15 cellular contexts compared by ENCODE assay signal in genomic region chr1:198901280-198901679, GRCh38.
DNase-seq lines count a peak whose midpoint lies in the region; ATAC-seq and TF ChIP-seq lines count a peak whose summit lies in the region.
"Had no signal": no experiment of that assay in that cellular context is flagged by ENCODE, and none has a peak within 500 bp of the region (broad histone marks: within the 10 kb centered on the region; RNA-seq: fewer than 3 reads in every experiment).

No MANE protein-coding gene starts in this region.

- peaks cover 31% of the 10 kb centered on the region for H3K4me1 Mint-ChIP-seq in activated CD4-positive, alpha-beta T cell treated with anti-CD3 and anti-CD28 coated beads, Interleukin-2, amount 10 ng/mL, durations not matched to agents 7 days and 5 days

- peaks cover 52% of the 10 kb centered on the region for H3K36me3 Mint-ChIP-seq in activated CD4-positive, alpha-beta T cell treated with anti-CD3 and anti-CD28 coated beads, Interleukin-2, amount 10 ng/mL, durations not matched to agents 7 days and 5 days (ENCODE audit: low read depth)

- DNase-seq in UCSD-AML1 (lab: John Stamatoyannopoulos, UW; ENCODE audit: unreplicated experiment) (peak; percentile 2), medulla oblongata (ENCODE audit: extremely low spot score) (peak; percentile 70), coronary artery (ENCODE audit: low spot score) (no peak)
- no peak for DNase-seq in activated CD4-positive, alpha-beta T cell treated with anti-CD3 and anti-CD28 coated beads, Interleukin-2, amount 10 ng/mL, durations not matched to agents 7 days and 5 days
- DNase-seq: DMS 273 treated with DMSO at 0.1 percent for 48 hours, HCEC 1CT, NCI-H146, NCI-H2107, NCI-H510A treated with DMSO at 0.1 percent for 48 hours, Peyer's patch, Right ventricle myocardium superior had no signal

- peaks cover 85% of the 10 kb centered on the region for H3K4me1 ChIP-seq in KMS-11 (ENCODE audit: low read depth, poor library complexity, severe bottlenecking)
- H3K4me1 ChIP-seq: Peyer's patch had no signal

- CTCF ChIA-PET in activated CD4-positive, alpha-beta T cell treated with anti-CD3 and anti-CD28 coated beads, Interleukin-2, amount 10 ng/mL, durations not matched to agents 7 days and 5 days (lab: Charles Lee): interaction anchor here (1.0 to 1.3 kb wide), 2 partner anchors 16 to 212 kb away, joined by 3 to 4 read pairs; no protein-coding TSS in a partner anchor

- POLR2A ChIA-PET in activated CD4-positive, alpha-beta T cell treated with anti-CD3 and anti-CD28 coated beads, Interleukin-2, amount 10 ng/mL, durations not matched to agents 7 days and 5 days (lab: Charles Lee): no interaction called here

- H3K79me2 ChIP-seq in KMS-11 (ENCODE audit: insufficient read depth, low read depth): peaks cover 89% of the 10 kb centered on the region

- TF ChIP-seq CTCF in KMS-11 (conservative IDR thresholded peaks at IDR 0.05; ENCODE audit: low read depth, low read length) (no peak), coronary artery (IDR thresholded peaks at IDR 0.05) (no peak)

- H3K4me2 ChIP-seq in KMS-11: peak overlapping the region; percentile 10; the same call in 1 of the 2 replicates

- no peak overlapping the region for H3K4me3 Mint-ChIP-seq in activated CD4-positive, alpha-beta T cell treated with anti-CD3 and anti-CD28 coated beads, Interleukin-2, amount 10 ng/mL, durations not matched to agents 7 days and 5 days

- no peak for ATAC-seq in GM18861 (IDR thresholded peaks at IDR 0.05; ENCODE audit: unreplicated experiment)
- no peak for ATAC-seq in HG02938 (IDR thresholded peaks at IDR 0.05; ENCODE audit: unreplicated experiment)
- ATAC-seq: SK-N-SH treated with all-trans-retinoic acid at 6 μM for 48 hours had no signal

- no peak overlapping the region for H3K27ac Mint-ChIP-seq in activated CD4-positive, alpha-beta T cell treated with anti-CD3 and anti-CD28 coated beads, Interleukin-2, amount 10 ng/mL, durations not matched to agents 7 days and 5 days

- H3K27ac ChIP-seq in KMS-11 (peak overlapping the region; percentile 2; the same call in 1 of the 2 replicates), coronary artery (no peak overlapping the region)
- H3K27ac ChIP-seq: Peyer's patch had no signal

- no peaks in the 10 kb centered on the region for H3K27me3 ChIP-seq in KMS-11 (ENCODE audit: insufficient read depth, low read depth)
- H3K27me3 ChIP-seq: Peyer's patch had no signal

- no peaks in the 10 kb centered on the region for H4K20me1 ChIP-seq in KMS-11 (ENCODE audit: insufficient read depth)

- H3K9me3 Mint-ChIP-seq in activated CD4-positive, alpha-beta T cell treated with anti-CD3 and anti-CD28 coated beads, Interleukin-2, amount 10 ng/mL, durations not matched to agents 7 days and 5 days: no peaks in the 10 kb centered on the region

- no peak overlapping the region for H2AFZ ChIP-seq in KMS-11 (ENCODE audit: low read depth)

- H3K27me3 Mint-ChIP-seq in activated CD4-positive, alpha-beta T cell treated with anti-CD3 and anti-CD28 coated beads, Interleukin-2, amount 10 ng/mL, durations not matched to agents 7 days and 5 days: no peaks in the 10 kb centered on the region

- H3K36me3 ChIP-seq in KMS-11 (ENCODE audit: insufficient read depth): no peaks in the 10 kb centered on the region
- H3K36me3 ChIP-seq: Peyer's patch had no signal

- H3K9ac ChIP-seq in KMS-11: no peak overlapping the region

- H3K4me3 ChIP-seq in KMS-11 (IDR thresholded peaks at IDR 0.05; ENCODE audit: insufficient read depth, low read depth, low read length) (no peak overlapping the region), coronary artery (no peak overlapping the region)
- H3K4me3 ChIP-seq: Peyer's patch had no signal

Comparison
In these comparisons a context has a peak if more than half of its experiments do, and no peak if none do; other contexts are left out.
1. DNase-seq: peak in UCSD-AML1 (single experiment) and medulla oblongata (single experiment); none in coronary artery (single experiment) and activated CD4-positive, alpha-beta T cell treated with anti-CD3 and anti-CD28 coated beads, Interleukin-2, amount 10 ng/mL, durations not matched to agents 7 days and 5 days (single experiment).